In genomic region chr14:91058017-91058675, GRCh38 we compare ENCODE assay signal across 1 cellular context.
TF ChIP-seq lines count a peak whose summit lies in the region.

No MANE protein-coding gene starts in this region.

TF ChIP-seq in HEK293, 187 proteins besides CTCF, POLR2A, EP300 and RAD21 (continued from another document):
- TF ChIP-seq ELK4 (IDR thresholded peaks at IDR 0.05; ENCODE audit: borderline replicate concordance, low read depth, low read length) (no peak), BCL11B (tag by site-specific recombination; IDR thresholded peaks at IDR 0.05; ENCODE audit: low read depth) (no peak), ZNF626 (tag by site-specific recombination; IDR thresholded peaks at IDR 0.05) (no peak), ZBTB8A (tag by site-specific recombination; IDR thresholded peaks at IDR 0.05) (no peak), GFI1B (tag by site-specific recombination; IDR thresholded peaks at IDR 0.05) (no peak), KLF1 (tag by site-specific recombination; IDR thresholded peaks at IDR 0.05) (no peak), ZNF654 (tag by site-specific recombination; IDR thresholded peaks at IDR 0.05; ENCODE audit: low read depth) (no peak), ZNF292 (tag by site-specific recombination; IDR thresholded peaks at IDR 0.05; ENCODE audit: borderline replicate concordance, low read depth) (no peak), ZNF791 (tag by site-specific recombination; IDR thresholded peaks at IDR 0.05) (no peak), ZNF530 (tag by site-specific recombination; IDR thresholded peaks at IDR 0.05; ENCODE audit: low read depth) (no peak), PBX3 (CRISPR knock-in tag; IDR thresholded peaks at IDR 0.05) (no peak), ZNF701 (tag by site-specific recombination; IDR thresholded peaks at IDR 0.05) (no peak), ZNF433 (tag by site-specific recombination; IDR thresholded peaks at IDR 0.05; ENCODE audit: low read depth) (no peak), BCL11A (tag by site-specific recombination; IDR thresholded peaks at IDR 0.05; ENCODE audit: low read depth) (peak; percentile 54; the same call in 1 of the 2 replicates), TCF7L2 (IDR thresholded peaks at IDR 0.05; ENCODE audit: borderline replicate concordance, low read depth, low read length) (peak; percentile 80; the same call in 1 of the 2 replicates), ZNF501 (tag by site-specific recombination; IDR thresholded peaks at IDR 0.05) (no peak), ZNF585B (tag by site-specific recombination; IDR thresholded peaks at IDR 0.05) (no peak), ZNF112 (tag by site-specific recombination; IDR thresholded peaks at IDR 0.05) (no peak), SP2 (tag by site-specific recombination; IDR thresholded peaks at IDR 0.05) (peak; percentile 16; the same call in 1 of the 2 replicates), PRDM6 (tag by site-specific recombination; IDR thresholded peaks at IDR 0.05) (peak; percentile 65), ZNF280D (tag by site-specific recombination; IDR thresholded peaks at IDR 0.05) (no peak), PRDM2 (tag by site-specific recombination; IDR thresholded peaks at IDR 0.05; ENCODE audit: borderline replicate concordance) (no peak), ZBTB20 (tag by site-specific recombination; IDR thresholded peaks at IDR 0.05) (no peak), ZNF776 (tag by site-specific recombination; IDR thresholded peaks at IDR 0.05; ENCODE audit: borderline replicate concordance) (no peak), KLF9 (tag by site-specific recombination; IDR thresholded peaks at IDR 0.05; ENCODE audit: low read depth) (no peak), ZNF707 (tag by site-specific recombination; IDR thresholded peaks at IDR 0.05) (no peak), ZNF221 (tag by site-specific recombination; IDR thresholded peaks at IDR 0.05; ENCODE audit: borderline replicate concordance) (no peak), ZNF274 (IDR thresholded peaks at IDR 0.05; ENCODE audit: low read length) (no peak), ZNF274 (tag by site-specific recombination; IDR thresholded peaks at IDR 0.05; ENCODE audit: borderline replicate concordance) (no peak), ZNF202 (tag by site-specific recombination; IDR thresholded peaks at IDR 0.05; ENCODE audit: borderline replicate concordance) (no peak), ZNF580 (tag by site-specific recombination; IDR thresholded peaks at IDR 0.05) (no peak), WT1 (tag by site-specific recombination; IDR thresholded peaks at IDR 0.05) (no peak), ZNF366 (tag by site-specific recombination; conservative IDR thresholded peaks at IDR 0.05) (peak; percentile 59), ZNF26 (tag by site-specific recombination; IDR thresholded peaks at IDR 0.05) (no peak), HOXA7 (CRISPR knock-in tag; IDR thresholded peaks at IDR 0.05; ENCODE audit: borderline replicate concordance) (no peak), ZBTB7A (tag by site-specific recombination; IDR thresholded peaks at IDR 0.05; ENCODE audit: low read depth) (no peak), ZNF16 (tag by site-specific recombination; IDR thresholded peaks at IDR 0.05; ENCODE audit: low read depth) (no peak), ZNF777 (tag by site-specific recombination; IDR thresholded peaks at IDR 0.05; ENCODE audit: borderline replicate concordance) (no peak), RBAK (tag by site-specific recombination; IDR thresholded peaks at IDR 0.05) (no peak), ZNF692 (tag by site-specific recombination; IDR thresholded peaks at IDR 0.05) (0 out of 2 replicates have a peak, but pooled peaks have one; percentile 31)
TF ChIP-seq in HEK293: peak in this region for 14.
